ENCODE assay signal across 2 cellular contexts in genomic region chr22:22422629-22423112, GRCh38.
TF ChIP-seq lines count a peak whose summit lies in the region.

No MANE protein-coding gene starts in this region.

TF ChIP-seq in A549, 52 proteins besides CTCF, POLR2A, EP300 and RAD21 (continued from another document):
- TF ChIP-seq HMGXB4 (CRISPR knock-in tag; IDR thresholded peaks at IDR 0.05; ENCODE audit: borderline replicate concordance) = no peak
TF ChIP-seq in A549: peak in this region for 1.

TF ChIP-seq in HepG2, 621 proteins besides CTCF, POLR2A, EP300 and RAD21 (continued from another document):
- TF ChIP-seq KIAA2018 (CRISPR knock-in tag; IDR thresholded peaks at IDR 0.05; ENCODE audit: borderline replicate concordance) (no peak), XRCC5 (optimal IDR thresholded peaks at IDR 0.05; ENCODE audit: low read length) (peak; percentile 24), MIXL1 (CRISPR knock-in tag; IDR thresholded peaks at IDR 0.05) (0 out of 2 replicates have a peak, but pooled peaks have one; percentile 44)
- TF ChIP-seq, protein P1, sequence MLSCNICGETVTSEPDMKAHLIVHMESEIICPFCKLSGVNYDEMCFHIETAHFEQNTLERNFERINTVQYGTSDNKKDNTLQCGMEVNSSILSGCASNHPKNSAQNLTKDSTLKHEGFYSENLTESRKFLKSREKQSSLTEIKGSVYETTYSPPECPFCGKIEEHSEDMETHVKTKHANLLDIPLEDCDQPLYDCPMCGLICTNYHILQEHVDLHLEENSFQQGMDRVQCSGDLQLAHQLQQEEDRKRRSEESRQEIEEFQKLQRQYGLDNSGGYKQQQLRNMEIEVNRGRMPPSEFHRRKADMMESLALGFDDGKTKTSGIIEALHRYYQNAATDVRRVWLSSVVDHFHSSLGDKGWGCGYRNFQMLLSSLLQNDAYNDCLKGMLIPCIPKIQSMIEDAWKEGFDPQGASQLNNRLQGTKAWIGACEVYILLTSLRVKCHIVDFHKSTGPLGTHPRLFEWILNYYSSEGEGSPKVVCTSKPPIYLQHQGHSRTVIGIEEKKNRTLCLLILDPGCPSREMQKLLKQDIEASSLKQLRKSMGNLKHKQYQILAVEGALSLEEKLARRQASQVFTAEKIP (CRISPR knock-in tag; IDR thresholded peaks at IDR 0.05; ENCODE audit: borderline replicate concordance) = no peak
